ENCODE assay signal across 17 cellular contexts in genomic region chr2:20390524-20391123, GRCh38. TPM values are rescaled to one million over a fixed set of nuclear protein-coding genes. Genes with fewer than 3 reads are reported as not detected.
A peak's percentile ranks its signal among the peaks of the same experiment; 100 is the strongest.
DNase-seq lines count a peak whose midpoint lies in the region; ATAC-seq and TF ChIP-seq lines count a peak whose summit lies in the region.
"Had no signal": no experiment of that assay in that cellular context is flagged by ENCODE, and none has a peak within 500 bp of the region (broad histone marks: within the 10 kb centered on the region; RNA-seq: fewer than 3 reads in every experiment).

No MANE protein-coding gene starts in this region.

- no peak overlapping the region for H2BK120ac ChIP-seq in neuronal stem cell (ENCODE audit: low read depth, low read length)

- no peak overlapping the region for H2BK5ac ChIP-seq in neuronal stem cell (ENCODE audit: low read length)

- H3K4me2 ChIP-seq in neuronal stem cell (ENCODE audit: insufficient read depth, low read length, poor library complexity, severe bottlenecking) (no peak overlapping the region), mammary epithelial cell (ENCODE audit: insufficient read depth, low read depth, low read length) (no peak overlapping the region)

- no peaks in the 10 kb centered on the region for H4K20me1 ChIP-seq in mammary epithelial cell (ENCODE audit: insufficient read depth, low read length)

- H3K9me3 ChIP-seq in right atrium auricular region (no peaks in the 10 kb centered on the region), adipocyte (ENCODE audit: control insufficient read depth, low read length) (no peaks in the 10 kb centered on the region), neuronal stem cell (replicated peaks in 1 of 2; ENCODE audit: control insufficient read depth in 2 of 2, insufficient read depth in 1 of 2, low read depth in 1 of 2, low read length in 2 of 2) (no peaks in the 10 kb centered on the region), mammary epithelial cell (replicated peaks; ENCODE audit: insufficient read depth, low read length) (no peaks in the 10 kb centered on the region), breast epithelium (no peaks in the 10 kb centered on the region)

- H2BK12ac ChIP-seq in neuronal stem cell (ENCODE audit: low read length) = no peak overlapping the region

- DNase-seq in right atrium auricular region (ENCODE audit: low spot score) (peak; percentile 43), cardiac septum (ENCODE audit: low spot score) (no peak), adipocyte (ENCODE audit: low read depth) (peak; percentile 12), neuronal stem cell (ENCODE audit: low spot score) (no peak), mammary epithelial cell (no peak), breast epithelium (ENCODE audit: low spot score in 2 of 2) (no peak)
- DNase-seq: Calu3; CD4-positive, alpha-beta memory T cell; GOT3; NCI-H1105; NCI-H2081 treated with DMSO at 0.1 percent for 48 hours; NCI-H510A treated with DMSO at 0.1 percent for 48 hours; NCI-H774; SHP77 treated with DMSO at 0.1 percent for 48 hours had no signal

- H3K36me3 ChIP-seq in right atrium auricular region = no peaks in the 10 kb centered on the region
- no peaks in the 10 kb centered on the region for H3K36me3 ChIP-seq in adipocyte (ENCODE audit: control insufficient read depth, insufficient read depth, low read length, severe bottlenecking)
- no peaks in the 10 kb centered on the region for H3K36me3 ChIP-seq in neuronal stem cell (replicated peaks in 1 of 2; ENCODE audit: control insufficient read depth in 2 of 2, insufficient read depth in 2 of 2, low read length in 2 of 2)
- H3K36me3 ChIP-seq in mammary epithelial cell (ENCODE audit: insufficient read depth, low read length) = no peaks in the 10 kb centered on the region
- no peaks in the 10 kb centered on the region for H3K36me3 ChIP-seq in breast epithelium

- peak overlapping the region; percentile 28 for H3K18ac ChIP-seq in neuronal stem cell (ENCODE audit: low read length)

- BruUV-seq in mammary epithelial cell (replicated peaks; lab: Mats Ljungman, UMichigan) = no TSS peak

- intact Hi-C loops in cardiac septum (cut with DNase I) = no loop called here
- intact Hi-C loops in mammary epithelial cell (cut with micrococcal nuclease) = no loop called here
- intact Hi-C loops in breast epithelium (cut with DNase I; ENCODE audit: low total_unique reads) = no loop called here

- H2BK15ac ChIP-seq in neuronal stem cell (ENCODE audit: low read length) = no peak overlapping the region

- no peak overlapping the region for H3K27ac ChIP-seq in right atrium auricular region
- no peak overlapping the region for H3K27ac ChIP-seq in neuronal stem cell (replicated peaks; ENCODE audit: low read length)
- no peak overlapping the region for H3K27ac ChIP-seq in mammary epithelial cell (ENCODE audit: insufficient read depth, low read depth, low read length)
- H3K27ac ChIP-seq in breast epithelium = no peak overlapping the region

- dilution Hi-C loops in mammary epithelial cell (cut with HindIII; ENCODE audit: low sequenced_read_pairs) = no loop called here

- H3K27me3 ChIP-seq in right atrium auricular region = no peaks in the 10 kb centered on the region
- H3K27me3 ChIP-seq in adipocyte (replicated peaks; ENCODE audit: control insufficient read depth, insufficient read depth, low read length) = peaks cover 23% of the 10 kb centered on the region
- H3K27me3 ChIP-seq in neuronal stem cell (ENCODE audit: control insufficient read depth in 3 of 3, insufficient read depth in 3 of 3, low read depth in 1 of 3, low read length in 3 of 3) = peaks cover 0 to 29% (median 0%) of the 10 kb centered on the region in 3 experiments
- no peaks in the 10 kb centered on the region for H3K27me3 ChIP-seq in mammary epithelial cell (ENCODE audit: insufficient read depth, low read length)
- H3K27me3 ChIP-seq in breast epithelium = no peaks in the 10 kb centered on the region

- TF ChIP-seq CTCF in right atrium auricular region (IDR thresholded peaks at IDR 0.05) = no peak
- TF ChIP-seq CTCF in mammary epithelial cell (conservative IDR thresholded peaks at IDR 0.05 in 1 of 2, IDR thresholded peaks at IDR 0.05 in 1 of 2; ENCODE audit: extremely low read depth in 1 of 2, insufficient read depth in 1 of 2, low read depth in 1 of 2, low read length in 2 of 2) = no peak
- no peak for TF ChIP-seq CTCF in breast epithelium (IDR thresholded peaks at IDR 0.05)

- WGBS in neuronal stem cell (ENCODE audit: extremely low coverage in 2 of 2, insufficient read length in 2 of 2, insufficient replicate concordance in 1 of 2), 2 donors = no CpG with 5 or more reads among the region's 7 CpGs
- WGBS in mammary epithelial cell (ENCODE audit: low coverage, missing lambda C conversion rate) = 96% methylated on average over 4 of the region's 7 CpGs

- no peak overlapping the region for H3K9ac ChIP-seq in adipocyte (ENCODE audit: low read length)
- no peak overlapping the region for H3K9ac ChIP-seq in neuronal stem cell (ENCODE audit: low read depth, low read length, poor library complexity)
- H3K9ac ChIP-seq in mammary epithelial cell (ENCODE audit: insufficient read depth, low read length) = no peak overlapping the region

- H3K4me1 ChIP-seq in right atrium auricular region (no peaks in the 10 kb centered on the region), adipocyte (ENCODE audit: control insufficient read depth, insufficient read depth, low read length) (peaks cover 9% of the 10 kb centered on the region), neuronal stem cell (ENCODE audit: control insufficient read depth in 2 of 2, insufficient read depth in 1 of 2, low read depth in 1 of 2, low read length in 2 of 2) (peaks cover 0 to 3% of the 10 kb centered on the region in 2 donors), mammary epithelial cell (ENCODE audit: insufficient read depth, low read length) (peaks cover 8% of the 10 kb centered on the region), breast epithelium (no peaks in the 10 kb centered on the region)

- no peak overlapping the region for H4K91ac ChIP-seq in neuronal stem cell (ENCODE audit: low read depth, low read length, poor library complexity)

- H3K4ac ChIP-seq in neuronal stem cell (ENCODE audit: low read length) = no peak overlapping the region

- no peak for ATAC-seq in HG02981 (IDR thresholded peaks at IDR 0.05; ENCODE audit: unreplicated experiment)
- ATAC-seq: HCT116, K562 had no signal

- no peak overlapping the region for H3K14ac ChIP-seq in neuronal stem cell (ENCODE audit: low read length)

- H2AFZ ChIP-seq in neuronal stem cell (ENCODE audit: low read length) (no peak overlapping the region), mammary epithelial cell (ENCODE audit: low read depth, low read length) (no peak overlapping the region)

- no peak overlapping the region for H2AK5ac ChIP-seq in neuronal stem cell (ENCODE audit: low read depth, low read length)

- H4K8ac ChIP-seq in neuronal stem cell (ENCODE audit: low read depth, low read length) = no peak overlapping the region

- no peaks in the 10 kb centered on the region for H3K79me1 ChIP-seq in neuronal stem cell (ENCODE audit: low read depth, low read length)

- CTCF ChIA-PET in mammary epithelial cell (lab: Charles Lee; ENCODE audit: low non-redundant PET) = no interaction called here

- in situ Hi-C loops in mammary epithelial cell (cut with MboI; ENCODE audit: low sequenced_read_pairs in 2 of 2) = loop anchor here in 1 of 2 donors (5.0 kb wide), 1 partner anchor 252 kb away; no protein-coding TSS in a partner anchor

- H3K79me2 ChIP-seq in mammary epithelial cell (ENCODE audit: insufficient read depth, low read length) = no peaks in the 10 kb centered on the region

- H3K4me3 ChIP-seq in right atrium auricular region (no peak overlapping the region), adipocyte (ENCODE audit: low read length) (no peak overlapping the region), neuronal stem cell (ENCODE audit: low read length in 2 of 2) (no peak overlapping the region), mammary epithelial cell (replicated peaks in 1 of 3; ENCODE audit: insufficient read depth in 1 of 3, low read depth in 2 of 3, low read length in 3 of 3) (no peak overlapping the region), breast epithelium (no peak overlapping the region)
- H3K4me3 ChIP-seq: K562 had no signal

- H3K23ac ChIP-seq in neuronal stem cell (ENCODE audit: low read depth, low read length, poor library complexity) = no peak overlapping the region

- no peak for TF ChIP-seq POLR2A in breast epithelium (IDR thresholded peaks at IDR 0.05)

RNA-seq across cellular contexts. Expression of gene PUM2, which starts 40.0 kb away (rescaled TPM):
- total RNA-seq in right atrium auricular region (10 to 100 TPM; 35.0 to 44.8 TPM), cardiac septum (75.6 TPM), mammary epithelial cell (10 to 100 TPM; 50.7 to 60.8 TPM), breast epithelium (10 to 100 TPM; 69.3 to 94.0 (median 92.8) TPM)
- polyA plus RNA-seq in neuronal stem cell (2013, experiment 1 of 2) = 43.5 TPM
- 45.1 TPM for polyA plus RNA-seq in neuronal stem cell (2013, experiment 2 of 2)
- 28.5 TPM for polyA plus RNA-seq in mammary epithelial cell
- 48.0 TPM for polyA minus RNA-seq in mammary epithelial cell

RNA-seq across cellular contexts. Expression of gene RHOB, which starts 56.2 kb away (rescaled TPM):
- 100 to 1,000 TPM; 471 to 664 TPM for total RNA-seq in right atrium auricular region
- 98.4 TPM for total RNA-seq in cardiac septum
- polyA plus RNA-seq in neuronal stem cell (2013, experiment 1 of 2) = 20.4 TPM
- 19.9 TPM for polyA plus RNA-seq in neuronal stem cell (2013, experiment 2 of 2)
- total RNA-seq in mammary epithelial cell = 10 to 100 TPM; 26.2 to 53.5 TPM
- polyA plus RNA-seq in mammary epithelial cell = 18.3 TPM
- 4.2 TPM for polyA minus RNA-seq in mammary epithelial cell
- 1,000 to 10,000 TPM in 1 of 3 donors, 100 to 1,000 TPM in 2; 643 to 1,178 (median 772) TPM for total RNA-seq in breast epithelium

Comparison
In these comparisons a context has a peak if more than half of its experiments do, and no peak if none do; other contexts are left out.
1. DNase-seq: peak in right atrium auricular region (single experiment) and adipocyte (single experiment); none in cardiac septum (single experiment), neuronal stem cell (single experiment), mammary epithelial cell (single experiment) and breast epithelium (0 of 2).